Comparison of ENCODE assay signal across 13 cellular contexts in the genomic region with DNA sequence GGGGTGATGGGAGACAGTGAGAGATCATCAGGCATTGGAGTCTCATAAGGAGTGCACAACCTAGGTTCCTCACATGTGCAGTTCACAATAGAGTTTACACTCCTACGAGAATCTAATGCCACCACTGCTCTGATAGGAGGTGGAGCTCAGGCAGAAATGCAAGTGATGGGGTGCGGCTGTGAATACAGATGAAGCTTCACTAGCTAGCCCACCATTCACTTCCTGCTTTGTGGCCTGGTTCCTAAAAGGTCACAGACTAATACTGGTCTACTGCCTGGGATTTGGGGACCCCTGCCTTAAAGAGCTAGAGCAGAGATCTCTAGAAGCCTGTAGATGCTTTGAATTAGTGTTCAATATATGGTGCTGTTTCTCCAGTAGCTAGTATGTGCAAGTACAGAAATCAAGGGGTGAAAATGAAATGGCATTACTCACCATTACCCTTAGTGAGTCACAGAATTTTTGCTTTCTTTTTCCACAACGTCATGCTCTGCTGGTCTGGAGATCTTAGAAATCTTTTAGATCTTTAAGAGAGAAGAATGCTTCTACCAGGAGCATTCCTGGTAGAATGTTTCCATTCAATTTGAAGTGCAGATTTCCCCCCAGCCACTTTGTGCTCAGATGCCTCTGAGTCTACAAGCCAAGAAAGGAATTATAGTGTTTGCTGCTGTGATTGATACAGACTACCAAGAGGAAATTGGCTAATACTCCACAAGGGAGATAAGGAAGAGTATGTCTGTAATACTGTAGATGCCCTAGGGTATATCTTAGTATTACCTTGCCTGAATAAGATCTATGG.
A peak's percentile ranks its signal among the peaks of the same experiment; 100 is the strongest.
DNase-seq lines count a peak whose midpoint lies in the region; ATAC-seq, FAIRE-seq and TF ChIP-seq lines count a peak whose summit lies in the region.
"Had no signal": no experiment of that assay in that cellular context is flagged by ENCODE, and none has a peak within 500 bp of the region (broad histone marks: within the 10 kb centered on the region; RNA-seq: fewer than 3 reads in every experiment).

No MANE protein-coding gene starts in this region.

- intact Hi-C loops in lower lobe of right lung (cut with DNase I) (no loop called here), stomach (cut with DNase I; ENCODE audit: low total_unique reads) (no loop called here)

- no peaks in the 10 kb centered on the region for H3K4me1 ChIP-seq in lower lobe of right lung
- H3K4me1 ChIP-seq in stomach: no peaks in the 10 kb centered on the region

- FAIRE-seq in GM19239 (lab: Jason Lieb, UNC): no peak

- H3K36me3 ChIP-seq in lower lobe of right lung (no peaks in the 10 kb centered on the region), stomach (no peaks in the 10 kb centered on the region)

- 50 to 75% (median 70%) methylated on average over 3 of the region's 3 CpGs for WGBS in stomach, 5 donors

- H3K9me3 ChIP-seq in lower lobe of right lung (no peaks in the 10 kb centered on the region), stomach (peaks cover 0 to 8% (median 0%) of the 10 kb centered on the region in 4 donors), T-helper 17 cell (ENCODE audit: control insufficient read depth, low read length, poor library complexity, severe bottlenecking) (no peaks in the 10 kb centered on the region)

- no peak overlapping the region for H3K27ac Mint-ChIP-seq in T-helper 17 cell
- H3K27ac Mint-ChIP-seq: CD8-positive, alpha-beta T cell had no signal

- no peaks in the 10 kb centered on the region for H3K27me3 ChIP-seq in lower lobe of right lung (ENCODE audit: low read depth)
- no peaks in the 10 kb centered on the region for H3K27me3 ChIP-seq in stomach
- H3K27me3 ChIP-seq: dorsolateral prefrontal cortex had no signal

- TF ChIP-seq CTCF in lower lobe of right lung (IDR thresholded peaks at IDR 0.05): no peak
- TF ChIP-seq CTCF in stomach (IDR thresholded peaks at IDR 0.05): no peak

- H3K27me3 Mint-ChIP-seq in T-helper 17 cell: no peaks in the 10 kb centered on the region

- ATAC-seq in GM21390 (IDR thresholded peaks at IDR 0.05; ENCODE audit: unreplicated experiment) (peak; percentile 86), HG03460 (IDR thresholded peaks at IDR 0.05; ENCODE audit: unreplicated experiment) (peak; percentile 86), lower lobe of right lung (no peak), T-helper 17 cell (no peak)
- ATAC-seq: CD8-positive, alpha-beta T cell had no signal

- no peaks in the 10 kb centered on the region for H3K36me3 Mint-ChIP-seq in T-helper 17 cell (ENCODE audit: low read depth)
- H3K36me3 Mint-ChIP-seq: CD8-positive, alpha-beta T cell had no signal

- no peak for TF ChIP-seq POLR2A in stomach (IDR thresholded peaks at IDR 0.05)

- no peak for TF ChIP-seq EP300 in stomach (IDR thresholded peaks at IDR 0.05)

- H3K4me1 Mint-ChIP-seq in T-helper 17 cell: no peaks in the 10 kb centered on the region
- H3K4me1 Mint-ChIP-seq: neural crest cell had no signal

- H3K4me3 Mint-ChIP-seq in T-helper 17 cell: no peak overlapping the region
- H3K4me3 Mint-ChIP-seq: CD8-positive, alpha-beta T cell; neural crest cell had no signal

- H3K27ac ChIP-seq in lower lobe of right lung: no peak overlapping the region
- H3K27ac ChIP-seq in stomach: no peak overlapping the region
- H3K27ac ChIP-seq: dorsolateral prefrontal cortex, KMS-11, VCaP had no signal

- DNase-seq in AG08395 (ENCODE audit: low spot score) (peak; percentile 7), dermis microvascular lymphatic vessel endothelial cell (ENCODE audit: low read depth in 2 of 2) (peak; percentile 2 to 70), lower lobe of right lung (no peak), stomach (no peak), GM19239 (ENCODE audit: insufficient read length, low spot score) (no peak), T-helper 17 cell (no peak)
- DNase-seq: CD8-positive, alpha-beta T cell; dorsolateral prefrontal cortex had no signal

- H3K4me3 ChIP-seq in lower lobe of right lung: no peak overlapping the region
- no peak overlapping the region for H3K4me3 ChIP-seq in stomach
- H3K4me3 ChIP-seq: dorsolateral prefrontal cortex had no signal

Comparison
In these comparisons a context has a peak if more than half of its experiments do, and no peak if none do; other contexts are left out.
1. DNase-seq: peak in AG08395 (single experiment) and dermis microvascular lymphatic vessel endothelial cell (2 of 2); none in lower lobe of right lung (single experiment), stomach (single experiment), GM19239 (single experiment) and T-helper 17 cell (0 of 3).
2. ATAC-seq: peak in GM21390 (single experiment) and HG03460 (single experiment); none in lower lobe of right lung (0 of 2) and T-helper 17 cell (single experiment).